Comparison of ENCODE assay signal across 7 cellular contexts in genomic region chr11:105000797-105001196, GRCh38. TPM values are rescaled to one million over a fixed set of nuclear protein-coding genes. Genes with fewer than 3 reads are reported as not detected.
DNase-seq lines count a peak whose midpoint lies in the region; ATAC-seq, FAIRE-seq and TF ChIP-seq lines count a peak whose summit lies in the region.

No MANE protein-coding gene starts in this region.

- no peaks in the 10 kb centered on the region for H3K36me3 ChIP-seq in K562 (ENCODE audit: control insufficient read depth, insufficient read depth, low read length)
- H3K36me3 ChIP-seq in naive thymus-derived CD4-positive, alpha-beta T cell (ENCODE audit: control insufficient read depth in 2 of 3, insufficient read depth in 3 of 3, low read length in 3 of 3): no peaks in the 10 kb centered on the region

- no peaks in the 10 kb centered on the region for H4K20me1 ChIP-seq in K562 (replicated peaks; ENCODE audit: control insufficient read depth, insufficient read depth, low read length)

- 3% methylated on average over 7 of the region's 7 CpGs for WGBS in K562 (ENCODE audit: insufficient coverage, low coverage, missing lambda C conversion rate)

- H3K27me3 ChIP-seq in K562 (ENCODE audit: control insufficient read depth in 2 of 2, insufficient read depth in 2 of 2, low read length in 2 of 2): no peaks in the 10 kb centered on the region
- H3K27me3 ChIP-seq in naive thymus-derived CD4-positive, alpha-beta T cell (ENCODE audit: control insufficient read depth in 2 of 2, insufficient read depth in 2 of 2, low read length in 2 of 2): no peaks in the 10 kb centered on the region

- no peaks in the 10 kb centered on the region for H3K9me3 Mint-ChIP-seq in T-helper 2 cell treated with Interferon-gamma antibody and Interleukin-4, amounts not matched to agents 5 μg/mL and 100 μg/mL, for 36 hours
- H3K9me3 Mint-ChIP-seq in naive thymus-derived CD4-positive, alpha-beta T cell: no peaks in the 10 kb centered on the region
- peaks cover 4% of the 10 kb centered on the region for H3K9me3 Mint-ChIP-seq in type B pancreatic cell

- no peaks in the 10 kb centered on the region for H3K36me3 Mint-ChIP-seq in T-helper 2 cell treated with Interferon-gamma antibody and Interleukin-4, amounts not matched to agents 5 μg/mL and 100 μg/mL, for 36 hours (ENCODE audit: low read depth)
- H3K36me3 Mint-ChIP-seq in naive thymus-derived CD4-positive, alpha-beta T cell: no peaks in the 10 kb centered on the region
- H3K36me3 Mint-ChIP-seq in type B pancreatic cell: no peaks in the 10 kb centered on the region

- no peak overlapping the region for H3K27ac Mint-ChIP-seq in T-helper 2 cell treated with Interferon-gamma antibody and Interleukin-4, amounts not matched to agents 5 μg/mL and 100 μg/mL, for 36 hours
- peak overlapping the region in 1 of 9 donors; percentile 5 for H3K27ac Mint-ChIP-seq in naive thymus-derived CD4-positive, alpha-beta T cell
- no peak overlapping the region for H3K27ac Mint-ChIP-seq in type B pancreatic cell

- H3K27me3 Mint-ChIP-seq in T-helper 2 cell treated with Interferon-gamma antibody and Interleukin-4, amounts not matched to agents 5 μg/mL and 100 μg/mL, for 36 hours (ENCODE audit: low read depth): no peaks in the 10 kb centered on the region
- H3K27me3 Mint-ChIP-seq in naive thymus-derived CD4-positive, alpha-beta T cell: no peaks in the 10 kb centered on the region
- H3K27me3 Mint-ChIP-seq in type B pancreatic cell: no peaks in the 10 kb centered on the region

- no peak for TF ChIP-seq EP300 in K562 (IDR thresholded peaks at IDR 0.05; ENCODE audit: low read length)

- H3K4me2 ChIP-seq in K562 (ENCODE audit: insufficient read depth, low read length): no peak overlapping the region

- intact Hi-C loops in K562 (cut with micrococcal nuclease): no loop called here
- intact Hi-C loops in naive thymus-derived CD4-positive, alpha-beta T cell (cut with micrococcal nuclease): loop anchor here (1.0 to 5.0 kb wide), 5 partner anchors 53 to 469 kb away; no protein-coding TSS in a partner anchor

- H3K4me1 ChIP-seq in K562 (replicated peaks in 1 of 2; ENCODE audit: control insufficient read depth in 2 of 2, insufficient read depth in 2 of 2, low read length in 2 of 2): no peaks in the 10 kb centered on the region
- no peaks in the 10 kb centered on the region for H3K4me1 ChIP-seq in naive thymus-derived CD4-positive, alpha-beta T cell (ENCODE audit: control insufficient read depth in 2 of 2, insufficient read depth in 2 of 2, low read length in 2 of 2)

- no peak overlapping the region for H3K27ac ChIP-seq in K562 (ENCODE audit: extremely low read depth, low read depth, low read length)
- H3K27ac ChIP-seq in naive thymus-derived CD4-positive, alpha-beta T cell (ENCODE audit: low read depth, low read length): no peak overlapping the region

- in situ Hi-C loops in K562 (cut with MboI): no loop called here

- CTCF ChIA-PET in K562 (lab: Yijun Ruan, JAX; ENCODE audit: low intra/inter-chr PET ratio): no interaction called here
- CTCF ChIA-PET in naive thymus-derived CD4-positive, alpha-beta T cell (lab: Charles Lee): interaction anchor here (0.6 to 1.0 kb wide), 3 partner anchors 130 to 1290 kb away, joined by 3 to 6 read pairs (median 4); no protein-coding TSS in a partner anchor

- H3K4me3 ChIP-seq in K562: no peak overlapping the region
- H3K4me3 ChIP-seq in naive thymus-derived CD4-positive, alpha-beta T cell (ENCODE audit: low read length): no peak overlapping the region

- H3K9ac ChIP-seq in K562 (ENCODE audit: insufficient read depth in 1 of 2, low read depth in 2 of 2, low read length in 2 of 2): no peak overlapping the region

- H3K9me1 ChIP-seq in K562 (ENCODE audit: control insufficient read depth, insufficient read depth, low read length): no peaks in the 10 kb centered on the region

- H3K79me2 ChIP-seq in K562 (ENCODE audit: control insufficient read depth, insufficient read depth, low read length): no peaks in the 10 kb centered on the region

- TF ChIP-seq POLR2A in K562 (conservative IDR thresholded peaks at IDR 0.05): no peak

- no peak overlapping the region for H2AFZ ChIP-seq in K562 (ENCODE audit: low read depth, low read length)

- no TSS peak for BruUV-seq in K562 (replicated peaks; lab: Mats Ljungman, UMichigan)

- DNase-seq in T-helper 2 cell treated with Interferon-gamma antibody and Interleukin-4, amounts not matched to agents 5 μg/mL and 100 μg/mL, for 36 hours (ENCODE audit: low spot score): peak; percentile 33
- DNase-seq in K562 (ENCODE audit: extremely low read depth in 1 of 4, low spot score in 3 of 4) (peak; percentile 6 to 26 (median 22)), type B pancreatic cell (ENCODE audit: extremely low spot score, unreplicated experiment) (no peak), middle frontal gyrus (ENCODE audit: extremely low spot score, low spot score) (no peak)
- DNase-seq in naive thymus-derived CD4-positive, alpha-beta T cell: peak in 8 of 9 donors; percentile 14 to 56 (median 47)

- TF ChIP-seq RAD21 in K562 (CRISPR knock-in tag; conservative IDR thresholded peaks at IDR 0.05 in 1 of 2, IDR thresholded peaks at IDR 0.05 in 1 of 2): peak; percentile 21 to 48; a peak in 3 of 4 replicates

- TF ChIP-seq CTCF in K562 (IDR thresholded peaks at IDR 0.05 in 2 of 3, conservative IDR thresholded peaks at IDR 0.05 in 1 of 3; ENCODE audit: insufficient read depth in 2 of 3, low read depth in 1 of 3, low read length in 3 of 3): peak; percentile 15 to 52 (median 29); a peak in 4 of 6 replicates
- peak; percentile 62 for TF ChIP-seq CTCF in type B pancreatic cell (conservative IDR thresholded peaks at IDR 0.05)

- POLR2A ChIA-PET in K562 (lab: Yijun Ruan, JAX): interaction anchor here (0.7 kb wide), 1 partner anchor 184 kb away, joined by 3 read pairs; no protein-coding TSS in a partner anchor
- POLR2A ChIA-PET in naive thymus-derived CD4-positive, alpha-beta T cell (lab: Charles Lee): interaction anchor here (1.0 kb wide), 1 partner anchor 32 kb away, joined by 3 read pairs; the partner anchor contains the start of gene CASP4

- peak; percentile 90 for ATAC-seq in GM18873 (IDR thresholded peaks at IDR 0.05; ENCODE audit: low FRiP score, unreplicated experiment)
- peak; percentile 83 for ATAC-seq in HG02943 (IDR thresholded peaks at IDR 0.05; ENCODE audit: low read depth, unreplicated experiment)
- ATAC-seq in K562: peak; percentile 60
- ATAC-seq in naive thymus-derived CD4-positive, alpha-beta T cell: peak; percentile 85

- H3K4me1 Mint-ChIP-seq in T-helper 2 cell treated with Interferon-gamma antibody and Interleukin-4, amounts not matched to agents 5 μg/mL and 100 μg/mL, for 36 hours (ENCODE audit: low read depth): peaks cover 6% of the 10 kb centered on the region
- H3K4me1 Mint-ChIP-seq in naive thymus-derived CD4-positive, alpha-beta T cell: peaks cover 4 to 11% (median 7%) of the 10 kb centered on the region in 7 donors
- H3K4me1 Mint-ChIP-seq in type B pancreatic cell (ENCODE audit: unreplicated experiment): no peaks in the 10 kb centered on the region

- no peak for FAIRE-seq in K562 (lab: Jason Lieb, UNC)

- H3K9me3 ChIP-seq in K562 (replicated peaks; ENCODE audit: control insufficient read depth, insufficient read depth, low read depth, low read length): 0 out of 2 replicates have a peak, but pooled peaks cover 1% of the 10 kb centered on the region
- no peaks in the 10 kb centered on the region for H3K9me3 ChIP-seq in naive thymus-derived CD4-positive, alpha-beta T cell (ENCODE audit: control insufficient read depth in 2 of 3, low read length in 3 of 3)

- no peak overlapping the region for H3K4me3 Mint-ChIP-seq in T-helper 2 cell treated with Interferon-gamma antibody and Interleukin-4, amounts not matched to agents 5 μg/mL and 100 μg/mL, for 36 hours
- H3K4me3 Mint-ChIP-seq in naive thymus-derived CD4-positive, alpha-beta T cell: no peak overlapping the region
- no peak overlapping the region for H3K4me3 Mint-ChIP-seq in type B pancreatic cell

RNA-seq across cellular contexts. Expression of gene CASP5, which starts 22.2 kb away (rescaled TPM):
- not detected in 2 replicates for total RNA-seq in K562 (2011; cell fraction: chromatin; rRNA removed; ENCODE audit: low replicate concordance)
- not detected in 2 replicates for total RNA-seq in K562 (2011; cell fraction: nucleolus; rRNA removed)
- total RNA-seq in K562 (2011; cell fraction: nucleoplasm; rRNA removed): not detected in 2 replicates
- not detected in 2 replicates for total RNA-seq in K562 (2014; rRNA removed)
- not detected in 2 replicates for total RNA-seq in K562 (2014; rRNA removed; fragmentation: Illumina TruSeq; extraction: Trizol)
- not detected in 2 replicates for total RNA-seq in K562 (2015; rRNA removed; fragmentation: Illumina TruSeq; extraction: Trizol)
- total RNA-seq in K562 (2021): not detected in 2 replicates
- not detected in 2 replicates for polyA plus RNA-seq in K562 (2011; rRNA removed)
- not detected in 2 replicates for polyA plus RNA-seq in K562 (2011; cell fraction: cytosol; rRNA removed)
- not detected in 2 replicates for polyA plus RNA-seq in K562 (2011; cell fraction: nucleus; rRNA removed)
- polyA plus RNA-seq in K562 (2012): not detected in 2 replicates
- not detected in 2 replicates for polyA plus RNA-seq in K562 (2014; fragmentation: Illumina TruSeq; extraction: Trizol)
- polyA plus RNA-seq in K562 (2014; fragmentation: Nextera tagmentation; extraction: Ambion mirVana): not detected
- not detected in 2 replicates for polyA plus RNA-seq in K562 (2014; rRNA removed)
- not detected in 2 replicates for polyA minus RNA-seq in K562 (2011; rRNA and poly(A)+ RNA removed)
- polyA minus RNA-seq in K562 (2011; cell fraction: cytosol; rRNA and poly(A)+ RNA removed): not detected in 2 replicates
- not detected in 2 replicates for polyA minus RNA-seq in K562 (2011; cell fraction: nucleus; rRNA and poly(A)+ RNA removed)
- 1 to 10 TPM in 1 of 5 experiments, under 1 TPM in 1, not detected in 3; 0.45 to 2.9 TPM for total RNA-seq in naive thymus-derived CD4-positive, alpha-beta T cell
- not detected for polyA plus RNA-seq in naive thymus-derived CD4-positive, alpha-beta T cell
- total RNA-seq in type B pancreatic cell (ENCODE audit: low replicate concordance): 0.95 TPM in 1 of 2 replicates, not detected in the other

RNA-seq across cellular contexts. Expression of gene CASP4, which starts 32.4 kb away (rescaled TPM):
- total RNA-seq in K562 (2011; cell fraction: chromatin; rRNA removed; ENCODE audit: low replicate concordance): not detected in 2 replicates
- total RNA-seq in K562 (2011; cell fraction: nucleolus; rRNA removed): not detected in 2 replicates
- not detected in 2 replicates for total RNA-seq in K562 (2011; cell fraction: nucleoplasm; rRNA removed)
- 0.41 TPM in 1 of 2 replicates, not detected in the other for total RNA-seq in K562 (2014; rRNA removed)
- total RNA-seq in K562 (2014; rRNA removed; fragmentation: Illumina TruSeq; extraction: Trizol): 0.15 and 0.64 TPM in 2 replicates
- 0.22 and 0.49 TPM in 2 replicates for total RNA-seq in K562 (2015; rRNA removed; fragmentation: Illumina TruSeq; extraction: Trizol)
- total RNA-seq in K562 (2021): 0.27 and 1.2 TPM in 2 replicates
- 0.28 and 0.31 TPM in 2 replicates for polyA plus RNA-seq in K562 (2011; rRNA removed)
- polyA plus RNA-seq in K562 (2011; cell fraction: cytosol; rRNA removed): 0.10 and 0.12 TPM in 2 replicates
- polyA plus RNA-seq in K562 (2011; cell fraction: nucleus; rRNA removed): 0.18 TPM in 1 of 2 replicates, not detected in the other
- polyA plus RNA-seq in K562 (2012): 0.49 and 1.9 TPM in 2 replicates
- polyA plus RNA-seq in K562 (2014; fragmentation: Illumina TruSeq; extraction: Trizol): 0.37 TPM in 1 of 2 replicates, not detected in the other
- under 1 TPM in 1 of 2 experiments, not detected in 1; 0.42 TPM for polyA plus RNA-seq in K562 (2014; fragmentation: Nextera tagmentation; extraction: Ambion mirVana)
- 0.20 TPM in 1 of 2 replicates, not detected in the other for polyA plus RNA-seq in K562 (2014; rRNA removed)
- 0.03 and 0.35 TPM in 2 replicates for polyA minus RNA-seq in K562 (2011; rRNA and poly(A)+ RNA removed)
- not detected in 2 replicates for polyA minus RNA-seq in K562 (2011; cell fraction: cytosol; rRNA and poly(A)+ RNA removed)
- not detected in 2 replicates for polyA minus RNA-seq in K562 (2011; cell fraction: nucleus; rRNA and poly(A)+ RNA removed)
- 10 to 100 TPM; 60.7 to 94.7 (median 76.9) TPM for total RNA-seq in naive thymus-derived CD4-positive, alpha-beta T cell
- 10 to 100 TPM; 59.5 to 75.1 TPM for polyA plus RNA-seq in naive thymus-derived CD4-positive, alpha-beta T cell
- 18.4 and 50.3 TPM in 2 replicates for total RNA-seq in type B pancreatic cell (ENCODE audit: low replicate concordance)

RNA-seq across cellular contexts. Expression of gene CASP1, which starts 34.1 kb away (rescaled TPM):
- total RNA-seq in K562 (2011; cell fraction: chromatin; rRNA removed; ENCODE audit: low replicate concordance): not detected in 2 replicates
- total RNA-seq in K562 (2011; cell fraction: nucleolus; rRNA removed): not detected in 2 replicates
- total RNA-seq in K562 (2011; cell fraction: nucleoplasm; rRNA removed): not detected in 2 replicates
- total RNA-seq in K562 (2014; rRNA removed) (not detected in 2 replicates), K562 (2014; rRNA removed; fragmentation: Illumina TruSeq; extraction: Trizol) (not detected in 2 replicates), K562 (2015; rRNA removed; fragmentation: Illumina TruSeq; extraction: Trizol) (not detected in 2 replicates), K562 (2021) (not detected in 2 replicates), type B pancreatic cell (ENCODE audit: low replicate concordance) (13.0 and 13.3 TPM in 2 replicates)
- polyA plus RNA-seq in K562 (2011; rRNA removed) (not detected in 2 replicates), K562 (2014; fragmentation: Illumina TruSeq; extraction: Trizol) (not detected in 2 replicates), K562 (2014; fragmentation: Nextera tagmentation; extraction: Ambion mirVana) (not detected), K562 (2014; rRNA removed) (not detected in 2 replicates)
- not detected in 2 replicates for polyA plus RNA-seq in K562 (2011; cell fraction: cytosol; rRNA removed)
- not detected in 2 replicates for polyA plus RNA-seq in K562 (2011; cell fraction: nucleus; rRNA removed)
- not detected in 2 replicates for polyA plus RNA-seq in K562 (2012)
- polyA minus RNA-seq in K562 (2011; rRNA and poly(A)+ RNA removed): not detected in 2 replicates
- polyA minus RNA-seq in K562 (2011; cell fraction: cytosol; rRNA and poly(A)+ RNA removed): not detected in 2 replicates
- polyA minus RNA-seq in K562 (2011; cell fraction: nucleus; rRNA and poly(A)+ RNA removed): not detected in 2 replicates
- 100 to 1,000 TPM in 1 of 5 experiments, 10 to 100 TPM in 4; 29.5 to 141 (median 51.8) TPM for total RNA-seq in naive thymus-derived CD4-positive, alpha-beta T cell
- polyA plus RNA-seq in naive thymus-derived CD4-positive, alpha-beta T cell: 10 to 100 TPM; 70.1 to 70.3 TPM

RNA-seq across cellular contexts. Expression of gene CARD16, which starts 44.3 kb away (rescaled TPM):
- total RNA-seq in K562 (2011; cell fraction: chromatin; rRNA removed; ENCODE audit: low replicate concordance): not detected in 2 replicates
- not detected in 2 replicates for total RNA-seq in K562 (2011; cell fraction: nucleolus; rRNA removed)
- total RNA-seq in K562 (2011; cell fraction: nucleoplasm; rRNA removed): not detected in 2 replicates
- not detected in 2 replicates for total RNA-seq in K562 (2014; rRNA removed)
- not detected in 2 replicates for total RNA-seq in K562 (2014; rRNA removed; fragmentation: Illumina TruSeq; extraction: Trizol)
- not detected in 2 replicates for total RNA-seq in K562 (2015; rRNA removed; fragmentation: Illumina TruSeq; extraction: Trizol)
- total RNA-seq in K562 (2021): 0.31 TPM in 1 of 2 replicates, not detected in the other
- polyA plus RNA-seq in K562 (2011; rRNA removed): not detected in 2 replicates
- polyA plus RNA-seq in K562 (2011; cell fraction: cytosol; rRNA removed): not detected in 2 replicates
- polyA plus RNA-seq in K562 (2011; cell fraction: nucleus; rRNA removed): not detected in 2 replicates
- polyA plus RNA-seq in K562 (2012): not detected in 2 replicates
- polyA plus RNA-seq in K562 (2014; fragmentation: Illumina TruSeq; extraction: Trizol): not detected in 2 replicates
- polyA plus RNA-seq in K562 (2014; fragmentation: Nextera tagmentation; extraction: Ambion mirVana): not detected
- not detected in 2 replicates for polyA plus RNA-seq in K562 (2014; rRNA removed)
- polyA minus RNA-seq in K562 (2011; rRNA and poly(A)+ RNA removed): not detected in 2 replicates
- not detected in 2 replicates for polyA minus RNA-seq in K562 (2011; cell fraction: cytosol; rRNA and poly(A)+ RNA removed)
- not detected in 2 replicates for polyA minus RNA-seq in K562 (2011; cell fraction: nucleus; rRNA and poly(A)+ RNA removed)
- 100 to 1,000 TPM in 1 of 5 experiments, 10 to 100 TPM in 4; 37.1 to 103 (median 42.4) TPM for total RNA-seq in naive thymus-derived CD4-positive, alpha-beta T cell
- 100 to 1,000 TPM; 168 to 184 TPM for polyA plus RNA-seq in naive thymus-derived CD4-positive, alpha-beta T cell
- total RNA-seq in type B pancreatic cell (ENCODE audit: low replicate concordance): 6.2 and 12.7 TPM in 2 replicates

Comparison
In these comparisons a context has a peak if more than half of its experiments do, and no peak if none do; other contexts are left out.
1. DNase-seq: peak in T-helper 2 cell treated with Interferon-gamma antibody and Interleukin-4, amounts not matched to agents 5 μg/mL and 100 μg/mL, for 36 hours (single experiment), K562 (4 of 4) and naive thymus-derived CD4-positive, alpha-beta T cell (8 of 9); none in type B pancreatic cell (single experiment) and middle frontal gyrus (single experiment).
2. RNA of gene CASP1, which starts 34.1 kb away (total RNA-seq): 29.5 to 141 TPM in naive thymus-derived CD4-positive, alpha-beta T cell and 13.0 to 13.3 TPM in type B pancreatic cell; not detected in K562; every median in the first group is over 10 times any median in the second.
3. Peak in every context shown above with its lines, with median percentiles within 50 percentile points of each other: ATAC-seq.